ENCODE assay signal across 16 cellular contexts in the genomic region with DNA sequence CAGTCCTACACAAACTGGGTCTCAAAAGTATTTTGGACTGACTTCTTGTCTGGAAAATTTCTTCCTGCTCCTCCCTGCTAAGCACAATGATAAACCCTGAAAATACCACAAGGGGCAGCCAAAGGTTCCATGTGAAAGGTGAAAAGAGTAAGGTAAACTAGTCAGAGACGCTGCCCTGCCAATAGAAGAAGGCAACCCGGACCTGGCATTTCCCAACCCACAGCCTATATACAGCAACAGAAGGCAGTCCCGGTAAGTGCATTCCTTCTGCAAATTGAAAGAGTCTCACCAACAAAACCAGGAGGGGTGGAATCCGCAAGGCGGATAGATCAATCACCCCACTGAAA.
"Had no signal": no experiment of that assay in that cellular context is flagged by ENCODE, and none has a peak within 500 bp of the region (broad histone marks: within the 10 kb centered on the region; RNA-seq: fewer than 3 reads in every experiment).

No MANE protein-coding gene starts in this region.

- H3K4me1 ChIP-seq: left lung, thyroid gland had no signal

- ATAC-seq: activated CD4-positive, CD25-positive, alpha-beta regulatory T cell treated with anti-CD3 and anti-CD28 coated beads, Interleukin-2, amount 50 U/mL, for 24 hours; left lung; stimulated activated naive CD8-positive, alpha-beta T cell treated with anti-CD3 and anti-CD28 coated beads, Interleukin-15, Interleukin-2, amounts not matched to agents 100 U/mL and 50 U/mL, for 24 hours had no signal

- H3K27me3 ChIP-seq: left lung, thyroid gland had no signal

- H3K36me3 ChIP-seq: left lung, thyroid gland had no signal

- DNase-seq: activated CD4-positive, alpha-beta memory T cell treated with anti-CD3 and anti-CD28 coated beads, Interleukin-2, amount 10 ng/mL, durations not matched to agents 7 days and 5 days; activated CD4-positive, alpha-beta T cell treated with anti-CD3 and anti-CD28 coated beads, Interleukin-2, amount 10 ng/mL, durations not matched to agents 24 days and 14 days; activated effector memory CD4-positive, alpha-beta T cell treated with anti-CD3 and anti-CD28 coated beads, Interleukin-2, amount 50 U/mL, for 16 hours; activated naive CD4-positive, alpha-beta T cell treated with anti-CD3 and anti-CD28 coated beads, Interleukin-2, amount 10 ng/mL, durations not matched to agents 7 days and 5 days; cortex of kidney; foreskin fibroblast; immature natural killer cell; left lung; mammary epithelial cell; occipital lobe; posterior cingulate gyrus; stimulated activated CD4-positive, alpha-beta T cell treated with anti-CD3 and anti-CD28 coated beads, Interleukin-2, amount 100 ng/mL, for 48 hours; stimulated activated CD8-positive, alpha-beta memory T cell treated with anti-CD3 and anti-CD28 coated beads, Interleukin-4, amount 100 ng/mL, for 48 hours; stimulated activated naive CD8-positive, alpha-beta T cell treated with anti-CD3 and anti-CD28 coated beads, Interleukin-15, Interleukin-2, amounts not matched to agents 100 U/mL and 50 U/mL, for 24 hours; thyroid gland had no signal

- H3K9me3 ChIP-seq: left lung, thyroid gland had no signal

- H3K27ac ChIP-seq: left lung, thyroid gland had no signal

- H3K4me3 ChIP-seq: left lung, thyroid gland had no signal
